In genomic region chr11:65778901-65779668, GRCh38 we compare ENCODE assay signal across 7 cellular contexts. TPM values are rescaled to one million over a fixed set of nuclear protein-coding genes. Genes with fewer than 3 reads are reported as not detected.
DNase-seq lines count a peak whose midpoint lies in the region; ATAC-seq and TF ChIP-seq lines count a peak whose summit lies in the region.

No MANE protein-coding gene starts in this region.

- ATAC-seq in activated CD8-positive, alpha-beta memory T cell treated with anti-CD3 and anti-CD28 coated beads, Interleukin-2, amount 10 ng/mL, durations not matched to agents 7 days and 5 days: no peak
- no peak for ATAC-seq in stimulated activated naive B cell treated with anti-CD40 and anti-IgM and Interleukin-4, amounts not matched to agents 10 μg/mL and 1 μg/mL and 100 μg/mL, for 72 hours (replicated peaks)
- no peak for ATAC-seq in GM21529 (IDR thresholded peaks at IDR 0.05; ENCODE audit: unreplicated experiment)
- no peak for ATAC-seq in HG02852 (IDR thresholded peaks at IDR 0.05; ENCODE audit: unreplicated experiment)

- H3K36me3 Mint-ChIP-seq in HFFc6 (ENCODE audit: low read depth): no peaks in the 10 kb centered on the region
- H3K36me3 Mint-ChIP-seq in activated CD8-positive, alpha-beta memory T cell treated with anti-CD3 and anti-CD28 coated beads, Interleukin-2, amount 10 ng/mL, durations not matched to agents 7 days and 5 days: peaks cover 9% of the 10 kb centered on the region
- no peaks in the 10 kb centered on the region for H3K36me3 Mint-ChIP-seq in immature natural killer cell
- H3K36me3 Mint-ChIP-seq in stimulated activated naive B cell treated with anti-CD40 and anti-IgM and Interleukin-4, amounts not matched to agents 10 μg/mL and 1 μg/mL and 100 μg/mL, for 72 hours: peaks cover 11 to 35% of the 10 kb centered on the region in 2 donors

- peak overlapping the region; percentile 91 for H3K4me3 Mint-ChIP-seq in HFFc6
- H3K4me3 Mint-ChIP-seq in activated CD8-positive, alpha-beta memory T cell treated with anti-CD3 and anti-CD28 coated beads, Interleukin-2, amount 10 ng/mL, durations not matched to agents 7 days and 5 days: peak overlapping the region; percentile 87
- peak overlapping the region in 4 of 5 donors; percentile 50 to 82 (median 65) for H3K4me3 Mint-ChIP-seq in immature natural killer cell
- peak overlapping the region; percentile 48 to 95 for H3K4me3 Mint-ChIP-seq in stimulated activated naive B cell treated with anti-CD40 and anti-IgM and Interleukin-4, amounts not matched to agents 10 μg/mL and 1 μg/mL and 100 μg/mL, for 72 hours

- TF ChIP-seq CTCF in HFFc6 (IDR thresholded peaks at IDR 0.05): no peak

- H3K27me3 Mint-ChIP-seq in HFFc6 (ENCODE audit: insufficient read depth): peaks cover 3% of the 10 kb centered on the region; the same call in 1 of the 2 replicates
- H3K27me3 Mint-ChIP-seq in activated CD8-positive, alpha-beta memory T cell treated with anti-CD3 and anti-CD28 coated beads, Interleukin-2, amount 10 ng/mL, durations not matched to agents 7 days and 5 days: peaks cover 9% of the 10 kb centered on the region
- H3K27me3 Mint-ChIP-seq in immature natural killer cell (ENCODE audit: low read depth in 3 of 3): peaks cover 0 to 9% (median 2%) of the 10 kb centered on the region in 3 donors
- peaks cover 0 to 4% of the 10 kb centered on the region in 2 donors for H3K27me3 Mint-ChIP-seq in stimulated activated naive B cell treated with anti-CD40 and anti-IgM and Interleukin-4, amounts not matched to agents 10 μg/mL and 1 μg/mL and 100 μg/mL, for 72 hours

- no peak overlapping the region for H3K27ac Mint-ChIP-seq in HFFc6
- H3K27ac Mint-ChIP-seq in activated CD8-positive, alpha-beta memory T cell treated with anti-CD3 and anti-CD28 coated beads, Interleukin-2, amount 10 ng/mL, durations not matched to agents 7 days and 5 days: no peak overlapping the region
- no peak overlapping the region for H3K27ac Mint-ChIP-seq in immature natural killer cell
- no peak overlapping the region for H3K27ac Mint-ChIP-seq in stimulated activated naive B cell treated with anti-CD40 and anti-IgM and Interleukin-4, amounts not matched to agents 10 μg/mL and 1 μg/mL and 100 μg/mL, for 72 hours

- peaks cover 2% of the 10 kb centered on the region for H3K4me1 Mint-ChIP-seq in HFFc6 (ENCODE audit: low read depth)
- peaks cover 16% of the 10 kb centered on the region for H3K4me1 Mint-ChIP-seq in activated CD8-positive, alpha-beta memory T cell treated with anti-CD3 and anti-CD28 coated beads, Interleukin-2, amount 10 ng/mL, durations not matched to agents 7 days and 5 days
- H3K4me1 Mint-ChIP-seq in immature natural killer cell: peaks cover 0 to 5% of the 10 kb centered on the region in 2 donors
- peaks cover 20 to 36% of the 10 kb centered on the region in 2 donors for H3K4me1 Mint-ChIP-seq in stimulated activated naive B cell treated with anti-CD40 and anti-IgM and Interleukin-4, amounts not matched to agents 10 μg/mL and 1 μg/mL and 100 μg/mL, for 72 hours

- H3K9me3 Mint-ChIP-seq in HFFc6 (no peaks in the 10 kb centered on the region), immature natural killer cell (peaks cover 0 to 2% (median 0%) of the 10 kb centered on the region in 6 donors)
- no peaks in the 10 kb centered on the region for H3K9me3 Mint-ChIP-seq in activated CD8-positive, alpha-beta memory T cell treated with anti-CD3 and anti-CD28 coated beads, Interleukin-2, amount 10 ng/mL, durations not matched to agents 7 days and 5 days (ENCODE audit: low read depth)
- H3K9me3 Mint-ChIP-seq in stimulated activated naive B cell treated with anti-CD40 and anti-IgM and Interleukin-4, amounts not matched to agents 10 μg/mL and 1 μg/mL and 100 μg/mL, for 72 hours: no peaks in the 10 kb centered on the region

- CTCF ChIA-PET in activated CD8-positive, alpha-beta memory T cell treated with anti-CD3 and anti-CD28 coated beads, Interleukin-2, amount 10 ng/mL, durations not matched to agents 7 days and 5 days (lab: Charles Lee): interaction anchor here (0.6 to 8.0 kb wide), 63 partner anchors 8 to 1699 kb away, joined by 3 to 128 read pairs (median 5); partner anchors contain the start of genes CCDC85B, CFL1, CST6 and FIBP

- DNase-seq in HFFc6 (no peak), immature natural killer cell (no peak)
- peak; percentile 40 for DNase-seq in activated CD8-positive, alpha-beta memory T cell treated with anti-CD3 and anti-CD28 coated beads, Interleukin-2, amount 10 ng/mL, durations not matched to agents 7 days and 5 days
- no peak for DNase-seq in stimulated activated naive B cell treated with anti-CD40 and anti-IgM and Interleukin-4, amounts not matched to agents 10 μg/mL and 1 μg/mL and 100 μg/mL, for 72 hours
- no peak for DNase-seq in effector CD8-positive, alpha-beta T cell (lab: John Stamatoyannopoulos, UW)

RNA-seq across cellular contexts. Expression of gene AP5B1, which starts 1.7 kb away (rescaled TPM):
- 10 to 100 TPM in 2 of 6 experiments, 1 to 10 TPM in 4; 8.7 to 11.1 (median 9.5) TPM for total RNA-seq in HFFc6 (2021; fragmentation: NEBNext Ultra II Directional; extraction: Animal tissue kit (Norgen Biotek cat#: 25700))
- total RNA-seq in activated CD8-positive, alpha-beta memory T cell treated with anti-CD3 and anti-CD28 coated beads, Interleukin-2, amount 10 ng/mL, durations not matched to agents 7 days and 5 days: 10 to 100 TPM; 25.0 to 25.8 TPM
- polyA plus RNA-seq in immature natural killer cell: 10 to 100 TPM in 1 of 3 donors, 1 to 10 TPM in 2; 7.6 to 20.8 (median 8.2) TPM

RNA-seq across cellular contexts. Expression of gene OVOL1, which starts 7.8 kb away (rescaled TPM):
- not detected for total RNA-seq in HFFc6 (2021; fragmentation: NEBNext Ultra II Directional; extraction: Animal tissue kit (Norgen Biotek cat#: 25700))
- not detected for total RNA-seq in activated CD8-positive, alpha-beta memory T cell treated with anti-CD3 and anti-CD28 coated beads, Interleukin-2, amount 10 ng/mL, durations not matched to agents 7 days and 5 days
- polyA plus RNA-seq in immature natural killer cell: not detected

RNA-seq across cellular contexts. Expression of gene SNX32, which starts 54.7 kb away (rescaled TPM):
- total RNA-seq in HFFc6 (2021; fragmentation: NEBNext Ultra II Directional; extraction: Animal tissue kit (Norgen Biotek cat#: 25700)): not detected
- 1 to 10 TPM; 1.7 to 2.4 TPM for total RNA-seq in activated CD8-positive, alpha-beta memory T cell treated with anti-CD3 and anti-CD28 coated beads, Interleukin-2, amount 10 ng/mL, durations not matched to agents 7 days and 5 days
- polyA plus RNA-seq in immature natural killer cell: 1 to 10 TPM in 2 of 3 donors, under 1 TPM in 1; 0.30 to 1.7 (median 1.6) TPM

RNA-seq across cellular contexts. Expression of gene RNASEH2C, which starts 58.5 kb away (rescaled TPM):
- 10 to 100 TPM; 54.0 to 85.6 (median 61.4) TPM for total RNA-seq in HFFc6 (2021; fragmentation: NEBNext Ultra II Directional; extraction: Animal tissue kit (Norgen Biotek cat#: 25700))
- total RNA-seq in activated CD8-positive, alpha-beta memory T cell treated with anti-CD3 and anti-CD28 coated beads, Interleukin-2, amount 10 ng/mL, durations not matched to agents 7 days and 5 days: 100 to 1,000 TPM in 1 of 2 experiments, 10 to 100 TPM in 1; 90.5 to 109 TPM
- 100 to 1,000 TPM in 2 of 3 donors, 10 to 100 TPM in 1; 37.4 to 160 (median 124) TPM for polyA plus RNA-seq in immature natural killer cell
